ENCODE assay signal across 26 cellular contexts in the genomic region with DNA sequence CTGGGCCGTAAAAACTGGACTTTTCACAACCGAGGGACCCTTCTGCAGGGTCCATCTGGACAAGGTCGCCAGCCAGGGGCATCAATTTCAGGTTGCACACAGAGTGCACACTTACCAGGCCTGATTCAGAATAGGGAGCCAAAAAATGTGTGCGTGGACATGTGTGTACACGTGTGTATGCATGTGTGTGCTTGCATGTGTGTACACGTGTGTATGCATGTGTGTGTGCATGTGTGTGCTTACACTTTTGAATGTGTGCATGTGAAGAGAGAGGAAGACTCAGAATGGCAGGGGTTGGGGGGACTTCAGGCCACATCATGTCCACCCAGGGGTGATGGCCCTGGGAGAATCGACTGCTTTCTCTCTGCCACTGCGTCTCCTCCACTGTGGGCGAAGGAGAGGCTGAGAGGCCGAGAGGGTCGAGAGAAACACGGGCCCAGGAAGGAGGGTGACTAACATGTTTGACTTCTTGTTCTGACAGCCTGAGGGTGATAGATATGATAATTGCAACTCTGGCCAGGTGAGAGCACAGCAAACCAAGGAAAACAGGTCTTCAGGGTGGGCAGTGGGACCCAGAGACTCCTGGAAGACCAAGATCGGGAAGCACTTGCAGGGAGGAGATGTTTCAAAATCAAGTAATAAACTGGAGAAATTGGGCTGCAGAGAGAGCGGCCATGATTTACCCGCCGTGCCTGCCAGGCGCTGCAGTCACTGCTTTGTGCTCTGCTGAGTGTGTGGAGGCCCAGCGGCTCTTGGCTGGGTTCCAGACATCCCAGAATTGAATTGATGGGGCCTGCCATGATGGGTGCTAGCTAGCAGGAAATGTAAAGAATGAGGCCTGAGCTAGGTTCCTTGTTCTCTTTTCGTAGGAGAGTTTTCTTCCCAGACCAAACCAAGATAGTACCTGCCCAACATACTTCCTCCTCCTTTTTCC.
DNase-seq lines count a peak whose midpoint lies in the region; ATAC-seq and TF ChIP-seq lines count a peak whose summit lies in the region.
"Had no signal": no experiment of that assay in that cellular context is flagged by ENCODE, and none has a peak within 500 bp of the region (broad histone marks: within the 10 kb centered on the region; RNA-seq: fewer than 3 reads in every experiment).

No MANE protein-coding gene starts in this region.

- H3K27me3 Mint-ChIP-seq in mesothelial cell of epicardium (ENCODE audit: low read depth): no peaks in the 10 kb centered on the region
- H3K27me3 Mint-ChIP-seq: activated CD4-positive, alpha-beta T cell treated with anti-CD3 and anti-CD28 coated beads for 36 hours; activated naive CD8-positive, alpha-beta T cell treated with anti-CD3 and anti-CD28 coated beads, Interleukin-2, amount 10 ng/mL, durations not matched to agents 7 days and 5 days; CD4-positive, alpha-beta T cell; stimulated activated naive CD8-positive, alpha-beta T cell treated with anti-CD3 and anti-CD28 coated beads, Interleukin-15, Interleukin-2, amounts not matched to agents 100 ng/mL and 50 ng/mL, for 24 hours had no signal

- H3K9me3 Mint-ChIP-seq in mesothelial cell of epicardium: no peaks in the 10 kb centered on the region
- H3K9me3 Mint-ChIP-seq: activated naive CD8-positive, alpha-beta T cell treated with anti-CD3 and anti-CD28 coated beads, Interleukin-2, amount 10 ng/mL, durations not matched to agents 7 days and 5 days; CD4-positive, alpha-beta T cell; central memory CD8-positive, alpha-beta T cell; H9; neural progenitor cell; stimulated activated naive CD8-positive, alpha-beta T cell treated with anti-CD3 and anti-CD28 coated beads, Interleukin-15, Interleukin-2, amounts not matched to agents 100 ng/mL and 50 ng/mL, for 24 hours had no signal

- no peaks in the 10 kb centered on the region for H3K9me2 ChIP-seq in OCI-LY1 (ENCODE audit: low read depth, low read length)

- no peaks in the 10 kb centered on the region for H3K9me3 ChIP-seq in OCI-LY1 (ENCODE audit: low read length)
- H3K9me3 ChIP-seq: gastroesophageal sphincter, MG63, thoracic aorta had no signal

- H3K4me2 ChIP-seq in OCI-LY1 (ENCODE audit: low read length): peak overlapping the region; percentile 43; the same call in 1 of the 2 replicates
- H3K4me2 ChIP-seq: hepatocyte, neural progenitor cell had no signal

- H3K27ac Mint-ChIP-seq in mesothelial cell of epicardium: peak overlapping the region; percentile 5
- H3K27ac Mint-ChIP-seq: activated CD4-positive, alpha-beta T cell treated with anti-CD3 and anti-CD28 coated beads for 36 hours; activated naive CD8-positive, alpha-beta T cell treated with anti-CD3 and anti-CD28 coated beads, Interleukin-2, amount 10 ng/mL, durations not matched to agents 7 days and 5 days; CD4-positive, alpha-beta T cell; H9; neural progenitor cell; progenitor cell of endocrine pancreas; stimulated activated naive CD8-positive, alpha-beta T cell treated with anti-CD3 and anti-CD28 coated beads, Interleukin-15, Interleukin-2, amounts not matched to agents 100 ng/mL and 50 ng/mL, for 24 hours had no signal

- peaks cover 75% of the 10 kb centered on the region for H3K4me1 ChIP-seq in OCI-LY1 (ENCODE audit: insufficient read depth, low read length, severe bottlenecking)
- H3K4me1 ChIP-seq: gastroesophageal sphincter, neural progenitor cell had no signal

- H2AFZ ChIP-seq in OCI-LY1 (ENCODE audit: low read length): peak overlapping the region; percentile 60
- H2AFZ ChIP-seq: hepatocyte, neural progenitor cell had no signal

- H3K4me3 ChIP-seq in OCI-LY1 (ENCODE audit: low read depth, low read length, poor library complexity, severe bottlenecking): no peak overlapping the region
- H3K4me3 ChIP-seq: gastroesophageal sphincter, hepatocyte, MG63, neural progenitor cell, thoracic aorta had no signal

- TF ChIP-seq CTCF in OCI-LY1 (IDR thresholded peaks at IDR 0.05; ENCODE audit: low read length) (no peak), mesothelial cell of epicardium (IDR thresholded peaks at IDR 0.05; ENCODE audit: unreplicated experiment) (no peak), omental fat pad (IDR thresholded peaks at IDR 0.05) (no peak)

- peak overlapping the region; percentile 66 for H3K27ac ChIP-seq in OCI-LY1 (ENCODE audit: low read depth, low read length, poor library complexity, severe bottlenecking)
- H3K27ac ChIP-seq: gastroesophageal sphincter, hepatocyte, neural progenitor cell, thoracic aorta had no signal

- DNase-seq in COLO668 (lab: John Stamatoyannopoulos, UW; ENCODE audit: unreplicated experiment) (peak; percentile 32), ELF-1 (ENCODE audit: low read depth, low spot score) (peak; percentile 22), mesothelial cell of epicardium (ENCODE audit: low spot score in 2 of 2, unreplicated experiment in 2 of 2) (peak in 1 of 2 experiments; percentile 71), omental fat pad (ENCODE audit: low spot score) (no peak), anterior cingulate cortex (lab: John Stamatoyannopoulos, UW) (no peak), NAMALWA (ENCODE audit: low spot score) (no peak)
- DNase-seq: activated CD4-positive, alpha-beta T cell treated with anti-CD3 and anti-CD28 coated beads for 36 hours; activated effector memory CD4-positive, alpha-beta T cell treated with anti-CD3 and anti-CD28 coated beads, Interleukin-2, amount 50 U/mL, for 16 hours; activated naive CD8-positive, alpha-beta T cell treated with anti-CD3 and anti-CD28 coated beads, Interleukin-2, amount 10 ng/mL, durations not matched to agents 7 days and 5 days; activated T-cell treated with anti-CD3 and anti-CD28 coated beads, Interleukin-2, amount 50 U/mL, for 1 hour; CD4-positive, alpha-beta T cell; H9; KG1; left cardiac atrium; MG63; NCI-H1694 treated with DMSO at 0.1 percent for 48 hours; T-helper 2 cell had no signal

- no peak overlapping the region for H3K4me3 Mint-ChIP-seq in mesothelial cell of epicardium
- H3K4me3 Mint-ChIP-seq: activated CD4-positive, alpha-beta T cell treated with anti-CD3 and anti-CD28 coated beads for 36 hours; activated naive CD8-positive, alpha-beta T cell treated with anti-CD3 and anti-CD28 coated beads, Interleukin-2, amount 10 ng/mL, durations not matched to agents 7 days and 5 days; CD4-positive, alpha-beta T cell; central memory CD8-positive, alpha-beta T cell; H9; neural progenitor cell; stimulated activated naive CD8-positive, alpha-beta T cell treated with anti-CD3 and anti-CD28 coated beads, Interleukin-15, Interleukin-2, amounts not matched to agents 100 ng/mL and 50 ng/mL, for 24 hours had no signal

- H3K9ac ChIP-seq in OCI-LY1 (ENCODE audit: low read length): peak overlapping the region; percentile 31; the same call in 1 of the 2 replicates
- H3K9ac ChIP-seq: neural progenitor cell had no signal

- H3K4me1 Mint-ChIP-seq in mesothelial cell of epicardium: peaks cover 14% of the 10 kb centered on the region
- H3K4me1 Mint-ChIP-seq: activated CD4-positive, alpha-beta T cell treated with anti-CD3 and anti-CD28 coated beads for 36 hours; activated naive CD8-positive, alpha-beta T cell treated with anti-CD3 and anti-CD28 coated beads, Interleukin-2, amount 10 ng/mL, durations not matched to agents 7 days and 5 days; central memory CD8-positive, alpha-beta T cell had no signal

- no peaks in the 10 kb centered on the region for H3K79me2 ChIP-seq in OCI-LY1 (ENCODE audit: insufficient read depth, low read length)
- H3K79me2 ChIP-seq: hepatocyte had no signal

- no peaks in the 10 kb centered on the region for H3K36me3 ChIP-seq in OCI-LY1 (ENCODE audit: insufficient read depth, low read length)
- H3K36me3 ChIP-seq: gastroesophageal sphincter, MG63, neural progenitor cell, thoracic aorta had no signal

- ATAC-seq in HG03571 (IDR thresholded peaks at IDR 0.05; ENCODE audit: unreplicated experiment) (no peak), omental fat pad (ENCODE audit: low FRiP score) (no peak)
- ATAC-seq: activated CD4-positive, alpha-beta T cell treated with anti-CD3 and anti-CD28 coated beads for 36 hours; gastroesophageal sphincter; left cardiac atrium had no signal

- no peaks in the 10 kb centered on the region for H3K27me3 ChIP-seq in OCI-LY1 (ENCODE audit: insufficient read depth, low read length)
- H3K27me3 ChIP-seq: gastroesophageal sphincter, hepatocyte, MG63, neural progenitor cell had no signal

- no peaks in the 10 kb centered on the region for H3K36me3 Mint-ChIP-seq in mesothelial cell of epicardium
- H3K36me3 Mint-ChIP-seq: activated naive CD8-positive, alpha-beta T cell treated with anti-CD3 and anti-CD28 coated beads, Interleukin-2, amount 10 ng/mL, durations not matched to agents 7 days and 5 days; neural progenitor cell had no signal

- H3F3A ChIP-seq in OCI-LY1 (ENCODE audit: insufficient read depth, low read length): no peaks in the 10 kb centered on the region

- no peaks in the 10 kb centered on the region for H4K20me1 ChIP-seq in OCI-LY1 (ENCODE audit: insufficient read depth, low read length)

Comparison
In these comparisons a context has a peak if more than half of its experiments do, and no peak if none do; other contexts are left out.
1. DNase-seq: peak in COLO668 (single experiment) and ELF-1 (single experiment); none in omental fat pad (single experiment), anterior cingulate cortex (0 of 58) and NAMALWA (single experiment).